1 cellular context compared by ENCODE assay signal in genomic region chr18:28159055-28159454, GRCh38.
TF ChIP-seq lines count a peak whose summit lies in the region.

No MANE protein-coding gene starts in this region.

TF ChIP-seq in HEK293, 187 proteins besides CTCF, POLR2A, EP300 and RAD21 (continued from another document):
- TF ChIP-seq INSM2 (tag by site-specific recombination; IDR thresholded peaks at IDR 0.05) = no peak
- no peak for TF ChIP-seq ZNF416 (tag by site-specific recombination; IDR thresholded peaks at IDR 0.05)
